ENCODE assay signal across 13 cellular contexts in genomic region chr5:179866241-179867078, GRCh38. TPM values are rescaled to one million over a fixed set of nuclear protein-coding genes. Genes with fewer than 3 reads are reported as not detected.
DNase-seq lines count a peak whose midpoint lies in the region; ATAC-seq, FAIRE-seq and TF ChIP-seq lines count a peak whose summit lies in the region.
"Had no signal": no experiment of that assay in that cellular context is flagged by ENCODE, and none has a peak within 500 bp of the region (broad histone marks: within the 10 kb centered on the region; RNA-seq: fewer than 3 reads in every experiment).

No MANE protein-coding gene starts in this region.

- no peak for FAIRE-seq in GM12878 (lab: Jason Lieb, UNC)
- FAIRE-seq: GM18507 had no signal

- SMC1A ChIA-PET in GM12878 (lab: Charles Lee; ENCODE audit: uncharacterized antibody, unreplicated experiment), result interaction anchor here (1.3 kb wide), 1 partner anchor 109 kb away, joined by 3 read pairs; no protein-coding TSS in a partner anchor

- TF ChIP-seq RAD21 in GM12878 (IDR thresholded peaks at IDR 0.05; ENCODE audit: insufficient read depth, low read depth, low read length), result no peak

- DNase-seq in Karpas-422 (peak; percentile 57), GM12878 (ENCODE audit: low read depth, low spot score) (peak; percentile 1), putamen (ENCODE audit: low spot score) (peak; percentile 11), NCI-H446 treated with DMSO at 0.1 percent for 48 hours (lab: John Stamatoyannopoulos, UW) (no peak), uterus (no peak), HCEC 1CT (no peak)
- DNase-seq: effector memory CD4-positive, alpha-beta T cell; NCI-H2171; transverse colon had no signal

- no peaks in the 10 kb centered on the region for H3K9me2 ChIP-seq in Karpas-422 (replicated peaks; ENCODE audit: insufficient read depth, low read length)

- H3K27ac ChIP-seq in Karpas-422 (ENCODE audit: low read length) (no peak overlapping the region), GM12878 (ENCODE audit: control insufficient read depth, insufficient read depth) (no peak overlapping the region), uterus (no peak overlapping the region)
- H3K27ac ChIP-seq: skin epidermis, transverse colon had no signal

- H3K4me1 ChIP-seq in Karpas-422 (ENCODE audit: low read length) (no peaks in the 10 kb centered on the region), GM12878 (ENCODE audit: control insufficient read depth, insufficient read depth, low read length) (no peaks in the 10 kb centered on the region), uterus (no peaks in the 10 kb centered on the region)

- in situ Hi-C loops in GM12878 (cut with MboI), result no loop called here

- intact Hi-C loops in GM12878 (cut with micrococcal nuclease; ENCODE audit: unreplicated experiment), result no loop called here
- intact Hi-C loops in uterus (cut with DNase I; ENCODE audit: low total_unique reads), result no loop called here

- TF ChIP-seq CTCF in GM12874 (IDR thresholded peaks at IDR 0.05; ENCODE audit: insufficient read depth, low read depth, low read length), result peak; percentile 40; the same call in 1 of the 2 replicates
- peak; percentile 32 to 42 (median 38); a peak in 3 of 6 replicates for TF ChIP-seq CTCF in GM12878 (IDR thresholded peaks at IDR 0.05 in 2 of 3, conservative IDR thresholded peaks at IDR 0.05 in 1 of 3; ENCODE audit: control insufficient read depth in 2 of 3, extremely low read depth in 1 of 3, insufficient read depth in 1 of 3, low read depth in 3 of 3, low read length in 3 of 3)
- peak in 1 of 4 experiments; percentile 4 for TF ChIP-seq CTCF in uterus (IDR thresholded peaks at IDR 0.05)

- no peaks in the 10 kb centered on the region for H4K20me1 ChIP-seq in Karpas-422 (ENCODE audit: insufficient read depth, low read depth, low read length)
- H4K20me1 ChIP-seq in GM12878 (ENCODE audit: control insufficient read depth, insufficient read depth), result no peaks in the 10 kb centered on the region

- ATAC-seq in GM12878 (peak; percentile 83), HG03159 (IDR thresholded peaks at IDR 0.05; ENCODE audit: unreplicated experiment) (no peak)

- CTCF ChIA-PET in GM12878 (lab: Yijun Ruan, JAX), result interaction anchor here (1.1 kb wide), 1 partner anchor 65 kb away, joined by 3 read pairs; no protein-coding TSS in a partner anchor

- RAD21 ChIA-PET in GM12878 (lab: Charles Lee; ENCODE audit: unreplicated experiment), result no interaction called here

- H3K4me3 ChIP-seq in Karpas-422 (ENCODE audit: low read length) (no peak overlapping the region), GM12878 (no peak overlapping the region), uterus (no peak overlapping the region)
- H3K4me3 ChIP-seq: skin epidermis, transverse colon had no signal

- no peaks in the 10 kb centered on the region for H3K27me3 ChIP-seq in Karpas-422 (ENCODE audit: low read length)
- no peaks in the 10 kb centered on the region for H3K27me3 ChIP-seq in GM12878 (replicated peaks in 1 of 2; ENCODE audit: control insufficient read depth in 2 of 2, insufficient read depth in 2 of 2, low read length in 1 of 2)
- no peaks in the 10 kb centered on the region for H3K27me3 ChIP-seq in uterus
- H3K27me3 ChIP-seq: transverse colon had no signal

- H3K79me2 ChIP-seq in Karpas-422 (ENCODE audit: low read length) (no peaks in the 10 kb centered on the region), GM12878 (ENCODE audit: control insufficient read depth, insufficient read depth, low read length) (no peaks in the 10 kb centered on the region)

- no TSS peak for BruUV-seq in GM12878 (replicated peaks; lab: Mats Ljungman, UMichigan)

- H3K36me3 ChIP-seq in Karpas-422 (ENCODE audit: insufficient read depth, low read length) (peaks cover 10% of the 10 kb centered on the region), GM12878 (ENCODE audit: control insufficient read depth in 2 of 2, insufficient read depth in 2 of 2, low read length in 1 of 2) (peaks cover 7 to 13% of the 10 kb centered on the region in 2 experiments; a peak in 3 of 4 replicates), uterus (no peaks in the 10 kb centered on the region)

- no peak for TF ChIP-seq EP300 in GM12878 (IDR thresholded peaks at IDR 0.05; ENCODE audit: borderline replicate concordance in 1 of 2, control insufficient read depth in 1 of 2, low read depth in 2 of 2, low read length in 2 of 2)

- H3K4me2 ChIP-seq in Karpas-422 (ENCODE audit: low read depth, low read length, poor library complexity, severe bottlenecking) (no peak overlapping the region), GM12878 (ENCODE audit: control insufficient read depth, insufficient read depth) (no peak overlapping the region)

- H3K9ac ChIP-seq in Karpas-422 (ENCODE audit: low read length) (no peak overlapping the region), GM12878 (ENCODE audit: control insufficient read depth, insufficient read depth, low read length) (no peak overlapping the region)

- no peaks in the 10 kb centered on the region for H3K9me3 ChIP-seq in Karpas-422 (ENCODE audit: low read length)
- no peaks in the 10 kb centered on the region; the same call in 1 of the 3 replicates for H3K9me3 ChIP-seq in GM12878 (replicated peaks; ENCODE audit: control insufficient read depth, insufficient read depth, low read length)
- H3K9me3 ChIP-seq in uterus, result no peaks in the 10 kb centered on the region
- H3K9me3 ChIP-seq: transverse colon had no signal

- TF ChIP-seq POLR2A in GM12878 (IDR thresholded peaks at IDR 0.05; ENCODE audit: low read depth, low read length) (no peak; the same call in 1 of the 2 replicates), uterus (IDR thresholded peaks at IDR 0.05) (no peak)

- H2AFZ ChIP-seq in Karpas-422 (ENCODE audit: low read length) (no peak overlapping the region), GM12878 (ENCODE audit: control insufficient read depth, low read depth, low read length) (no peak overlapping the region)

- 87% methylated on average over 21 of the region's 21 CpGs for WGBS in GM12878 (ENCODE audit: insufficient coverage, insufficient replicate concordance, low lambda C conversion rate, missing lambda C conversion rate)

- POLR2A ChIA-PET in GM12878 (lab: Charles Lee), result interaction anchor here (0.5 kb wide), 1 partner anchor 54 kb away, joined by 3 read pairs; no protein-coding TSS in a partner anchor

RNA-seq across cellular contexts. Expression of gene MRNIP, which starts 7.8 kb away (rescaled TPM):
- 33.6 and 55.7 TPM in 2 replicates for total RNA-seq in Karpas-422 (2014; rRNA removed; shearing (Covaris generic); ENCODE audit: low replicate concordance)
- 156 and 160 TPM in 2 replicates for total RNA-seq in GM12878 (2013; cell fraction: nucleolus; rRNA removed)
- total RNA-seq in GM12878 (2014; rRNA removed), result 16.2 and 17.7 TPM in 2 replicates
- 7.8 and 10.5 TPM in 2 replicates for total RNA-seq in GM12878 (2014; rRNA removed; fragmentation: Illumina TruSeq; extraction: Trizol)
- 13.3 and 17.4 TPM in 2 replicates for total RNA-seq in GM12878 (2021)
- polyA plus RNA-seq in GM12878 (2011; ENCODE audit: low read depth), result 15.8 TPM
- polyA plus RNA-seq in GM12878 (2011; rRNA removed), result 30.4 and 30.9 TPM in 2 replicates
- polyA plus RNA-seq in GM12878 (2011; cell fraction: cytosol; rRNA removed), result 35.9 and 43.8 TPM in 2 replicates
- 161 and 182 TPM in 2 replicates for polyA plus RNA-seq in GM12878 (2011; cell fraction: nucleus; rRNA removed)
- 21.8 and 22.8 TPM in 2 replicates for polyA plus RNA-seq in GM12878 (2012)
- polyA plus RNA-seq in GM12878 (2014; fragmentation: Illumina TruSeq; extraction: Trizol), result 9.7 and 12.3 TPM in 2 replicates
- 10 to 100 TPM in 1 of 2 experiments, 1 to 10 TPM in 1; 2.4 to 13.6 TPM for polyA plus RNA-seq in GM12878 (2014; fragmentation: Nextera tagmentation; extraction: Ambion mirVana)
- polyA plus RNA-seq in GM12878 (2014; rRNA removed), result 28.3 and 28.9 TPM in 2 replicates
- 10 to 100 TPM; 10.0 to 12.7 TPM for polyA plus RNA-seq in GM12878 (2016; fragmentation: Nextera tagmentation; extraction: Ambion mirVana)
- 9.7 and 17.6 TPM in 2 replicates for polyA minus RNA-seq in GM12878 (2011; rRNA and poly(A)+ RNA removed)
- 4.4 and 5.6 TPM in 2 replicates for polyA minus RNA-seq in GM12878 (2011; cell fraction: cytosol; rRNA and poly(A)+ RNA removed)
- 15.0 and 23.3 TPM in 2 replicates for polyA minus RNA-seq in GM12878 (2011; cell fraction: nucleus; rRNA and poly(A)+ RNA removed)
- 100 to 1,000 TPM in 1 of 4 donors, 10 to 100 TPM in 3; 16.8 to 138 (median 61.6) TPM for total RNA-seq in uterus

RNA-seq across cellular contexts. Expression of gene TBC1D9B, which starts 41.2 kb away (rescaled TPM):
- 66.0 and 106 TPM in 2 replicates for total RNA-seq in Karpas-422 (2014; rRNA removed; shearing (Covaris generic); ENCODE audit: low replicate concordance)
- total RNA-seq in GM12878 (2013; cell fraction: nucleolus; rRNA removed), result 235 and 272 TPM in 2 replicates
- total RNA-seq in GM12878 (2014; rRNA removed) (18.9 and 26.4 TPM in 2 replicates), GM12878 (2014; rRNA removed; fragmentation: Illumina TruSeq; extraction: Trizol) (31.0 and 33.1 TPM in 2 replicates), GM12878 (2021) (63.7 and 74.2 TPM in 2 replicates), uterus (1,000 to 10,000 TPM in 1 of 4 donors, 100 to 1,000 TPM in 1, 10 to 100 TPM in 2; 58.8 to 2,513 (median 108) TPM)
- 23.4 TPM for polyA plus RNA-seq in GM12878 (2011; ENCODE audit: low read depth)
- polyA plus RNA-seq in GM12878 (2011; rRNA removed) (30.6 and 42.7 TPM in 2 replicates), GM12878 (2014; fragmentation: Illumina TruSeq; extraction: Trizol) (25.4 and 34.2 TPM in 2 replicates), GM12878 (2014; fragmentation: Nextera tagmentation; extraction: Ambion mirVana) (1 to 10 TPM; 4.0 to 8.3 TPM), GM12878 (2014; rRNA removed) (61.6 and 63.0 TPM in 2 replicates), GM12878 (2016; fragmentation: Nextera tagmentation; extraction: Ambion mirVana) (10 to 100 TPM; 34.9 to 36.4 TPM)
- 47.0 and 56.2 TPM in 2 replicates for polyA plus RNA-seq in GM12878 (2011; cell fraction: cytosol; rRNA removed)
- 385 and 407 TPM in 2 replicates for polyA plus RNA-seq in GM12878 (2011; cell fraction: nucleus; rRNA removed)
- 45.9 and 56.5 TPM in 2 replicates for polyA plus RNA-seq in GM12878 (2012)
- polyA minus RNA-seq in GM12878 (2011; rRNA and poly(A)+ RNA removed), result 43.5 and 76.1 TPM in 2 replicates
- 27.5 and 28.4 TPM in 2 replicates for polyA minus RNA-seq in GM12878 (2011; cell fraction: cytosol; rRNA and poly(A)+ RNA removed)
- 81.2 and 102 TPM in 2 replicates for polyA minus RNA-seq in GM12878 (2011; cell fraction: nucleus; rRNA and poly(A)+ RNA removed)

RNA-seq across cellular contexts. Expression of gene SQSTM1, which starts 45.8 kb away (rescaled TPM):
- total RNA-seq in Karpas-422 (2014; rRNA removed; shearing (Covaris generic); ENCODE audit: low replicate concordance), result 100.0 and 123 TPM in 2 replicates
- total RNA-seq in GM12878 (2013; cell fraction: nucleolus; rRNA removed), result 109 and 123 TPM in 2 replicates
- total RNA-seq in GM12878 (2014; rRNA removed) (127 and 138 TPM in 2 replicates), GM12878 (2014; rRNA removed; fragmentation: Illumina TruSeq; extraction: Trizol) (43.7 and 45.0 TPM in 2 replicates), GM12878 (2021) (105 and 106 TPM in 2 replicates), uterus (100 to 1,000 TPM in 3 of 4 donors, 10 to 100 TPM in 1; 94.7 to 874 (median 439) TPM)
- 45.8 TPM for polyA plus RNA-seq in GM12878 (2011; ENCODE audit: low read depth)
- polyA plus RNA-seq in GM12878 (2011; rRNA removed) (33.6 and 53.8 TPM in 2 replicates), GM12878 (2014; fragmentation: Illumina TruSeq; extraction: Trizol) (23.8 and 54.0 TPM in 2 replicates), GM12878 (2014; fragmentation: Nextera tagmentation; extraction: Ambion mirVana) (1 to 10 TPM; 6.3 to 8.1 TPM), GM12878 (2014; rRNA removed) (70.1 and 75.3 TPM in 2 replicates), GM12878 (2016; fragmentation: Nextera tagmentation; extraction: Ambion mirVana) (100 to 1,000 TPM; 117 to 127 TPM)
- 81.2 and 91.2 TPM in 2 replicates for polyA plus RNA-seq in GM12878 (2011; cell fraction: cytosol; rRNA removed)
- polyA plus RNA-seq in GM12878 (2011; cell fraction: nucleus; rRNA removed), result 114 and 124 TPM in 2 replicates
- polyA plus RNA-seq in GM12878 (2012), result 128 and 145 TPM in 2 replicates
- polyA minus RNA-seq in GM12878 (2011; rRNA and poly(A)+ RNA removed), result 32.2 and 65.4 TPM in 2 replicates
- 73.9 and 76.5 TPM in 2 replicates for polyA minus RNA-seq in GM12878 (2011; cell fraction: cytosol; rRNA and poly(A)+ RNA removed)
- polyA minus RNA-seq in GM12878 (2011; cell fraction: nucleus; rRNA and poly(A)+ RNA removed), result 135 and 203 TPM in 2 replicates

RNA-seq across cellular contexts. Expression of gene MGAT4B, which starts 59.8 kb away (rescaled TPM):
- 36.9 and 47.1 TPM in 2 replicates for total RNA-seq in Karpas-422 (2014; rRNA removed; shearing (Covaris generic); ENCODE audit: low replicate concordance)
- 94.1 and 97.6 TPM in 2 replicates for total RNA-seq in GM12878 (2013; cell fraction: nucleolus; rRNA removed)
- total RNA-seq in GM12878 (2014; rRNA removed), result 44.7 and 46.0 TPM in 2 replicates
- total RNA-seq in GM12878 (2014; rRNA removed; fragmentation: Illumina TruSeq; extraction: Trizol), result 25.2 and 34.4 TPM in 2 replicates
- 66.2 and 82.5 TPM in 2 replicates for total RNA-seq in GM12878 (2021)
- 24.6 TPM for polyA plus RNA-seq in GM12878 (2011; ENCODE audit: low read depth)
- polyA plus RNA-seq in GM12878 (2011; rRNA removed), result 24.5 and 42.8 TPM in 2 replicates
- 57.3 and 70.6 TPM in 2 replicates for polyA plus RNA-seq in GM12878 (2011; cell fraction: cytosol; rRNA removed)
- 263 and 274 TPM in 2 replicates for polyA plus RNA-seq in GM12878 (2011; cell fraction: nucleus; rRNA removed)
- polyA plus RNA-seq in GM12878 (2012), result 44.2 and 50.9 TPM in 2 replicates
- polyA plus RNA-seq in GM12878 (2014; fragmentation: Illumina TruSeq; extraction: Trizol), result 27.2 and 33.3 TPM in 2 replicates
- under 1 TPM in 1 of 2 experiments, not detected in 1; 0.60 TPM for polyA plus RNA-seq in GM12878 (2014; fragmentation: Nextera tagmentation; extraction: Ambion mirVana)
- 59.3 and 69.7 TPM in 2 replicates for polyA plus RNA-seq in GM12878 (2014; rRNA removed)
- 1 to 10 TPM; 7.6 to 8.3 TPM for polyA plus RNA-seq in GM12878 (2016; fragmentation: Nextera tagmentation; extraction: Ambion mirVana)
- polyA minus RNA-seq in GM12878 (2011; rRNA and poly(A)+ RNA removed), result 41.5 and 69.5 TPM in 2 replicates
- polyA minus RNA-seq in GM12878 (2011; cell fraction: cytosol; rRNA and poly(A)+ RNA removed), result 23.1 and 28.3 TPM in 2 replicates
- 83.3 and 122 TPM in 2 replicates for polyA minus RNA-seq in GM12878 (2011; cell fraction: nucleus; rRNA and poly(A)+ RNA removed)
- total RNA-seq in uterus, result 10 to 100 TPM; 31.8 to 87.4 (median 66.4) TPM

Comparison
In these comparisons a context has a peak if more than half of its experiments do, and no peak if none do; other contexts are left out.
1. DNase-seq: peak in Karpas-422 (single experiment), GM12878 (single experiment) and putamen (single experiment); none in NCI-H446 treated with DMSO at 0.1 percent for 48 hours (single experiment), uterus (0 of 2) and HCEC 1CT (single experiment).